In the genomic region with DNA sequence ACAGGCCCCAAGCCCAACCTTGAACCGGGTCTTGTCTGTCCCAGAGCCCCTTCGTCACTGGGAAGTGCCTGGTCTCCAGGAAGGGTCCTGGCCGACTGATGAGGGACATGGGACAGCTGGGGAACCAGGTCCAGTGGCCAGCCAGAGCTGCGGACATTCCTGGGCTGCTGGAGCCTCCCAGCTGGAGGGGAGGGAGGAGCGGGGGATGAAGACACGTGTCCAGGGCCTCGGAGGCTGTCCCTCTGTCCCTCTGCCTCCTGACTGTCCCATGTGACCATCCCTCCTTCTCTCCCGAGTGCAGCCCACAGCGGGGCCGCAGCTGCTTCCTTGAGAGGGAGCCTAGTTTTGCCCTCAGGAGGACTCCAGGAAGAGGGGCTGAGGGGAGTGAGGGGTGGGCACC, we compare ENCODE assay signal across 1 cellular context.
TF ChIP-seq lines count a peak whose summit lies in the region.

No MANE protein-coding gene starts in this region.

TF ChIP-seq in HepG2, 621 proteins besides CTCF, POLR2A, EP300 and RAD21 (continued from another document and continues in another):
- TF ChIP-seq, protein P1, sequence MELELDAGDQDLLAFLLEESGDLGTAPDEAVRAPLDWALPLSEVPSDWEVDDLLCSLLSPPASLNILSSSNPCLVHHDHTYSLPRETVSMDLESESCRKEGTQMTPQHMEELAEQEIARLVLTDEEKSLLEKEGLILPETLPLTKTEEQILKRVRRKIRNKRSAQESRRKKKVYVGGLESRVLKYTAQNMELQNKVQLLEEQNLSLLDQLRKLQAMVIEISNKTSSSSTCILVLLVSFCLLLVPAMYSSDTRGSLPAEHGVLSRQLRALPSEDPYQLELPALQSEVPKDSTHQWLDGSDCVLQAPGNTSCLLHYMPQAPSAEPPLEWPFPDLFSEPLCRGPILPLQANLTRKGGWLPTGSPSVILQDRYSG (CRISPR knock-in tag; IDR thresholded peaks at IDR 0.05), result no peak
- TF ChIP-seq HNRNPL (IDR thresholded peaks at IDR 0.05; ENCODE audit: low read depth, low read length), result no peak
- no peak for TF ChIP-seq ZNF878 (CRISPR knock-in tag; IDR thresholded peaks at IDR 0.05)
- TF ChIP-seq TP53 (CRISPR knock-in tag; conservative IDR thresholded peaks at IDR 0.05), result no peak
- TF ChIP-seq, protein P2, sequence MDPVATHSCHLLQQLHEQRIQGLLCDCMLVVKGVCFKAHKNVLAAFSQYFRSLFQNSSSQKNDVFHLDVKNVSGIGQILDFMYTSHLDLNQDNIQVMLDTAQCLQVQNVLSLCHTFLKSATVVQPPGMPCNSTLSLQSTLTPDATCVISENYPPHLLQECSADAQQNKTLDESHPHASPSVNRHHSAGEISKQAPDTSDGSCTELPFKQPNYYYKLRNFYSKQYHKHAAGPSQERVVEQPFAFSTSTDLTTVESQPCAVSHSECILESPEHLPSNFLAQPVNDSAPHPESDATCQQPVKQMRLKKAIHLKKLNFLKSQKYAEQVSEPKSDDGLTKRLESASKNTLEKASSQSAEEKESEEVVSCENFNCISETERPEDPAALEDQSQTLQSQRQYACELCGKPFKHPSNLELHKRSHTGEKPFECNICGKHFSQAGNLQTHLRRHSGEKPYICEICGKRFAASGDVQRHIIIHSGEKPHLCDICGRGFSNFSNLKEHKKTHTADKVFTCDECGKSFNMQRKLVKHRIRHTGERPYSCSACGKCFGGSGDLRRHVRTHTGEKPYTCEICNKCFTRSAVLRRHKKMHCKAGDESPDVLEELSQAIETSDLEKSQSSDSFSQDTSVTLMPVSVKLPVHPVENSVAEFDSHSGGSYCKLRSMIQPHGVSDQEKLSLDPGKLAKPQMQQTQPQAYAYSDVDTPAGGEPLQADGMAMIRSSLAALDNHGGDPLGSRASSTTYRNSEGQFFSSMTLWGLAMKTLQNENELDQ (CRISPR knock-in tag; IDR thresholded peaks at IDR 0.05; ENCODE audit: borderline replicate concordance), result no peak
- TF ChIP-seq STAT5B (CRISPR knock-in tag; IDR thresholded peaks at IDR 0.05), result no peak
- TF ChIP-seq ZNF768 (CRISPR knock-in tag; IDR thresholded peaks at IDR 0.05), result no peak
- no peak for TF ChIP-seq FOXM1 (CRISPR knock-in tag; IDR thresholded peaks at IDR 0.05)
- TF ChIP-seq ZIK1 (CRISPR knock-in tag; IDR thresholded peaks at IDR 0.05; ENCODE audit: borderline replicate concordance, low read depth), result no peak
- TF ChIP-seq, protein P3, sequence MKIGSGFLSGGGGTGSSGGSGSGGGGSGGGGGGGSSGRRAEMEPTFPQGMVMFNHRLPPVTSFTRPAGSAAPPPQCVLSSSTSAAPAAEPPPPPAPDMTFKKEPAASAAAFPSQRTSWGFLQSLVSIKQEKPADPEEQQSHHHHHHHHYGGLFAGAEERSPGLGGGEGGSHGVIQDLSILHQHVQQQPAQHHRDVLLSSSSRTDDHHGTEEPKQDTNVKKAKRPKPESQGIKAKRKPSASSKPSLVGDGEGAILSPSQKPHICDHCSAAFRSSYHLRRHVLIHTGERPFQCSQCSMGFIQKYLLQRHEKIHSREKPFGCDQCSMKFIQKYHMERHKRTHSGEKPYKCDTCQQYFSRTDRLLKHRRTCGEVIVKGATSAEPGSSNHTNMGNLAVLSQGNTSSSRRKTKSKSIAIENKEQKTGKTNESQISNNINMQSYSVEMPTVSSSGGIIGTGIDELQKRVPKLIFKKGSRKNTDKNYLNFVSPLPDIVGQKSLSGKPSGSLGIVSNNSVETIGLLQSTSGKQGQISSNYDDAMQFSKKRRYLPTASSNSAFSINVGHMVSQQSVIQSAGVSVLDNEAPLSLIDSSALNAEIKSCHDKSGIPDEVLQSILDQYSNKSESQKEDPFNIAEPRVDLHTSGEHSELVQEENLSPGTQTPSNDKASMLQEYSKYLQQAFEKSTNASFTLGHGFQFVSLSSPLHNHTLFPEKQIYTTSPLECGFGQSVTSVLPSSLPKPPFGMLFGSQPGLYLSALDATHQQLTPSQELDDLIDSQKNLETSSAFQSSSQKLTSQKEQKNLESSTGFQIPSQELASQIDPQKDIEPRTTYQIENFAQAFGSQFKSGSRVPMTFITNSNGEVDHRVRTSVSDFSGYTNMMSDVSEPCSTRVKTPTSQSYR (CRISPR knock-in tag; IDR thresholded peaks at IDR 0.05; ENCODE audit: borderline replicate concordance), result no peak
- peak; percentile 39; the same call in 1 of the 2 replicates for TF ChIP-seq PITX1 (CRISPR knock-in tag; IDR thresholded peaks at IDR 0.05)
- TF ChIP-seq, protein P4, sequence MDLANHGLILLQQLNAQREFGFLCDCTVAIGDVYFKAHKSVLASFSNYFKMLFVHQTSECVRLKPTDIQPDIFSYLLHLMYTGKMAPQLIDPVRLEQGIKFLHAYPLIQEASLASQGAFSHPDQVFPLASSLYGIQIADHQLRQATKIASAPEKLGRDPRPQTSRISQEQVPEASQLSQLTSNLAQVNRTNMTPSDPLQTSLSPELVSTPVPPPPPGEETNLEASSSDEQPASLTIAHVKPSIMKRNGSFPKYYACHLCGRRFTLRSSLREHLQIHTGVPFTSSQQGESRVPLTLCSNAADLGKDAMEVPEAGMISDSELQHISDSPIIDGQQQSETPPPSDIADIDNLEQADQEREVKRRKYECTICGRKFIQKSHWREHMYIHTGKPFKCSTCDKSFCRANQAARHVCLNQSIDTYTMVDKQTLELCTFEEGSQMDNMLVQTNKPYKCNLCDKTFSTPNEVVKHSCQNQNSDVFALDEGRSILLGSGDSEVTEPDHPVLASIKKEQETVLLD (CRISPR knock-in tag; IDR thresholded peaks at IDR 0.05; ENCODE audit: low read depth), result no peak
- TF ChIP-seq SALL2 (CRISPR knock-in tag; IDR thresholded peaks at IDR 0.05), result no peak
- TF ChIP-seq, protein P5, sequence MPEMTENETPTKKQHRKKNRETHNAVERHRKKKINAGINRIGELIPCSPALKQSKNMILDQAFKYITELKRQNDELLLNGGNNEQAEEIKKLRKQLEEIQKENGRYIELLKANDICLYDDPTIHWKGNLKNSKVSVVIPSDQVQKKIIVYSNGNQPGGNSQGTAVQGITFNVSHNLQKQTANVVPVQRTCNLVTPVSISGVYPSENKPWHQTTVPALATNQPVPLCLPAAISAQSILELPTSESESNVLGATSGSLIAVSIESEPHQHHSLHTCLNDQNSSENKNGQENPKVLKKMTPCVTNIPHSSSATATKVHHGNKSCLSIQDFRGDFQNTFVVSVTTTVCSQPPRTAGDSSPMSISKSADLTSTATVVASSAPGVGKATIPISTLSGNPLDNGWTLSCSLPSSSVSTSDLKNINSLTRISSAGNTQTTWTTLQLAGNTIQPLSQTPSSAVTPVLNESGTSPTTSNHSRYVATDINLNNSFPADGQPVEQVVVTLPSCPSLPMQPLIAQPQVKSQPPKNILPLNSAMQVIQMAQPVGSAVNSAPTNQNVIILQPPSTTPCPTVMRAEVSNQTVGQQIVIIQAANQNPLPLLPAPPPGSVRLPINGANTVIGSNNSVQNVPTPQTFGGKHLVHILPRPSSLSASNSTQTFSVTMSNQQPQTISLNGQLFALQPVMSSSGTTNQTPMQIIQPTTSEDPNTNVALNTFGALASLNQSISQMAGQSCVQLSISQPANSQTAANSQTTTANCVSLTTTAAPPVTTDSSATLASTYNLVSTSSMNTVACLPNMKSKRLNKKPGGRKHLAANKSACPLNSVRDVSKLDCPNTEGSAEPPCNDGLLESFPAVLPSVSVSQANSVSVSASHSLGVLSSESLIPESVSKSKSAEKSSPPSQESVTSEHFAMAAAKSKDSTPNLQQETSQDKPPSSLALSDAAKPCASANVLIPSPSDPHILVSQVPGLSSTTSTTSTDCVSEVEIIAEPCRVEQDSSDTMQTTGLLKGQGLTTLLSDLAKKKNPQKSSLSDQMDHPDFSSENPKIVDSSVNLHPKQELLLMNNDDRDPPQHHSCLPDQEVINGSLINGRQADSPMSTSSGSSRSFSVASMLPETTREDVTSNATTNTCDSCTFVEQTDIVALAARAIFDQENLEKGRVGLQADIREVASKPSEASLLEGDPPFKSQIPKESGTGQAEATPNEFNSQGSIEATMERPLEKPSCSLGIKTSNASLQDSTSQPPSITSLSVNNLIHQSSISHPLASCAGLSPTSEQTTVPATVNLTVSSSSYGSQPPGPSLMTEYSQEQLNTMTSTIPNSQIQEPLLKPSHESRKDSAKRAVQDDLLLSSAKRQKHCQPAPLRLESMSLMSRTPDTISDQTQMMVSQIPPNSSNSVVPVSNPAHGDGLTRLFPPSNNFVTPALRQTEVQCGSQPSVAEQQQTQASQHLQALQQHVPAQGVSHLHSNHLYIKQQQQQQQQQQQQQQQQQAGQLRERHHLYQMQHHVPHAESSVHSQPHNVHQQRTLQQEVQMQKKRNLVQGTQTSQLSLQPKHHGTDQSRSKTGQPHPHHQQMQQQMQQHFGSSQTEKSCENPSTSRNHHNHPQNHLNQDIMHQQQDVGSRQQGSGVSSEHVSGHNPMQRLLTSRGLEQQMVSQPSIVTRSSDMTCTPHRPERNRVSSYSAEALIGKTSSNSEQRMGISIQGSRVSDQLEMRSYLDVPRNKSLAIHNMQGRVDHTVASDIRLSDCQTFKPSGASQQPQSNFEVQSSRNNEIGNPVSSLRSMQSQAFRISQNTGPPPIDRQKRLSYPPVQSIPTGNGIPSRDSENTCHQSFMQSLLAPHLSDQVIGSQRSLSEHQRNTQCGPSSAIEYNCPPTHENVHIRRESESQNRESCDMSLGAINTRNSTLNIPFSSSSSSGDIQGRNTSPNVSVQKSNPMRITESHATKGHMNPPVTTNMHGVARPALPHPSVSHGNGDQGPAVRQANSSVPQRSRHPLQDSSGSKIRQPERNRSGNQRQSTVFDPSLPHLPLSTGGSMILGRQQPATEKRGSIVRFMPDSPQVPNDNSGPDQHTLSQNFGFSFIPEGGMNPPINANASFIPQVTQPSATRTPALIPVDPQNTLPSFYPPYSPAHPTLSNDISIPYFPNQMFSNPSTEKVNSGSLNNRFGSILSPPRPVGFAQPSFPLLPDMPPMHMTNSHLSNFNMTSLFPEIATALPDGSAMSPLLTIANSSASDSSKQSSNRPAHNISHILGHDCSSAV (CRISPR knock-in tag; IDR thresholded peaks at IDR 0.05; ENCODE audit: borderline replicate concordance), result no peak
- no peak for TF ChIP-seq HOXA7 (CRISPR knock-in tag; IDR thresholded peaks at IDR 0.05)
- no peak for TF ChIP-seq FOXK2 (IDR thresholded peaks at IDR 0.05)
- TF ChIP-seq ZNF138 (CRISPR knock-in tag; IDR thresholded peaks at IDR 0.05; ENCODE audit: low read depth), result no peak
- TF ChIP-seq TEAD2 (CRISPR knock-in tag; IDR thresholded peaks at IDR 0.05), result no peak
- TF ChIP-seq ZNF841 (CRISPR knock-in tag; IDR thresholded peaks at IDR 0.05; ENCODE audit: borderline replicate concordance), result no peak
- no peak for TF ChIP-seq ZNF569 (CRISPR knock-in tag; IDR thresholded peaks at IDR 0.05; ENCODE audit: borderline replicate concordance)
- no peak; the same call in 1 of the 2 replicates for TF ChIP-seq SALL1 (CRISPR knock-in tag; IDR thresholded peaks at IDR 0.05)
- TF ChIP-seq, protein P6, sequence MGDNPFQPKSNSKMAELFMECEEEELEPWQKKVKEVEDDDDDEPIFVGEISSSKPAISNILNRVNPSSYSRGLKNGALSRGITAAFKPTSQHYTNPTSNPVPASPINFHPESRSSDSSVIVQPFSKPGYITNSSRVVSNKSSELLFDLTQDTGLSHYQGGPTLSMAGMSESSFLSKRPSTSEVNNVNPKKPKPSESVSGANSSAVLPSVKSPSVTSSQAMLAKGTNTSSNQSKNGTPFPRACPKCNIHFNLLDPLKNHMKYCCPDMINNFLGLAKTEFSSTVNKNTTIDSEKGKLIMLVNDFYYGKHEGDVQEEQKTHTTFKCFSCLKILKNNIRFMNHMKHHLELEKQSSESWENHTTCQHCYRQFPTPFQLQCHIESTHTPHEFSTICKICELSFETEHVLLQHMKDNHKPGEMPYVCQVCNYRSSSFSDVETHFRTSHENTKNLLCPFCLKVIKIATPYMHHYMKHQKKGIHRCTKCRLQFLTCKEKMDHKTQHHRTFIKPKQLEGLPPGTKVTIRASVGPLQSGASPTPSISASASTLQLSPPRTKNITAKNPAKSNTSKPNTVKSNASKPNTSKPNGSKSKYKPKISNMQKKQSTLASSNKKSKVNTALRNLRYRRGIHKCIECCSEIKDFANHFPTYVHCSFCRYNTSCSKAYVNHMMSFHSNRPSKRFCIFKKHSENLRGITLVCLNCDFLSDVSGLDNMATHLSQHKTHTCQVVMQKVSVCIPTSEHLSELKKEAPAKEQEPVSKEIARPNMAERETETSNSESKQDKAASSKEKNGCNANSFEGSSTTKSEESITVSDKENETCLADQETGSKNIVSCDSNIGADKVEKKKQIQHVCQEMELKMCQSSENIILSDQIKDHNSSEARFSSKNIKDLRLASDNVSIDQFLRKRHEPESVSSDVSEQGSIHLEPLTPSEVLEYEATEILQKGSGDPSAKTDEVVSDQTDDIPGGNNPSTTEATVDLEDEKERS (CRISPR knock-in tag; IDR thresholded peaks at IDR 0.05), result 0 out of 2 replicates have a peak, but pooled peaks have one; percentile 38
- TF ChIP-seq, protein P7, sequence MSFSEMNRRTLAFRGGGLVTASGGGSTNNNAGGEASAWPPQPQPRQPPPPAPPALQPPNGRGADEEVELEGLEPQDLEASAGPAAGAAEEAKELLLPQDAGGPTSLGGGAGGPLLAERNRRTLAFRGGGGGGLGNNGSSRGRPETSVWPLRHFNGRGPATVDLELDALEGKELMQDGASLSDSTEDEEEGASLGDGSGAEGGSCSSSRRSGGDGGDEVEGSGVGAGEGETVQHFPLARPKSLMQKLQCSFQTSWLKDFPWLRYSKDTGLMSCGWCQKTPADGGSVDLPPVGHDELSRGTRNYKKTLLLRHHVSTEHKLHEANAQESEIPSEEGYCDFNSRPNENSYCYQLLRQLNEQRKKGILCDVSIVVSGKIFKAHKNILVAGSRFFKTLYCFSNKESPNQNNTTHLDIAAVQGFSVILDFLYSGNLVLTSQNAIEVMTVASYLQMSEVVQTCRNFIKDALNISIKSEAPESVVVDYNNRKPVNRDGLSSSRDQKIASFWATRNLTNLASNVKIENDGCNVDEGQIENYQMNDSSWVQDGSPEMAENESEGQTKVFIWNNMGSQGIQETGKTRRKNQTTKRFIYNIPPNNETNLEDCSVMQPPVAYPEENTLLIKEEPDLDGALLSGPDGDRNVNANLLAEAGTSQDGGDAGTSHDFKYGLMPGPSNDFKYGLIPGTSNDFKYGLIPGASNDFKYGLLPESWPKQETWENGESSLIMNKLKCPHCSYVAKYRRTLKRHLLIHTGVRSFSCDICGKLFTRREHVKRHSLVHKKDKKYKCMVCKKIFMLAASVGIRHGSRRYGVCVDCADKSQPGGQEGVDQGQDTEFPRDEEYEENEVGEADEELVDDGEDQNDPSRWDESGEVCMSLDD (CRISPR knock-in tag; IDR thresholded peaks at IDR 0.05; ENCODE audit: borderline replicate concordance), result no peak
